Comparison of ENCODE assay signal across 11 cellular contexts in the genomic region with DNA sequence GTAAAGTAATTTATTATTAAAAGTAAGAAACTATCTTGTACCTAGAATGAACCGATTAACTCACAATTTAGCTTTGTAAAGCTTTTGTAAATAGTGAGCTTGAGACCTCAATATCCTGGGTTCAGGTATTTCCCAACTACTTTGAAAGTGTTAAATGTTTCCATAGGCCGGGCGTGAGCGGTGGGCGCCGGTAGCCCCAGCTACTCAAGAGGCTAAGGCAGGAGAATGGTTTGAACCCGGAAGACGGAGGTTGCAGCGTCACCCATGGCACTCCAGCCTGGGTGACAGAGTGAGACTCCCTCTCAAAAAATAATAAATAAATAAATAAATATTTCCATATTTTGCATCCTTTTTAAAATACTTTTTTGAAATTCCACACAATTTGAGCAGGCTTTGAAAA. TPM values are rescaled to one million over a fixed set of nuclear protein-coding genes. Genes with fewer than 3 reads are reported as not detected.
DNase-seq lines count a peak whose midpoint lies in the region; ATAC-seq and TF ChIP-seq lines count a peak whose summit lies in the region.
"Had no signal": no experiment of that assay in that cellular context is flagged by ENCODE, and none has a peak within 500 bp of the region (broad histone marks: within the 10 kb centered on the region; RNA-seq: fewer than 3 reads in every experiment).

No MANE protein-coding gene starts in this region.

- no peaks in the 10 kb centered on the region for H3K27me3 Mint-ChIP-seq in chondrocyte (ENCODE audit: low read depth)

- CTCF ChIA-PET in OCI-LY7 (lab: Charles Lee; ENCODE audit: unreplicated experiment): no interaction called here

- H3K9me3 Mint-ChIP-seq in chondrocyte (ENCODE audit: low read depth): no peaks in the 10 kb centered on the region

- peaks cover 26% of the 10 kb centered on the region for H3K4me1 Mint-ChIP-seq in chondrocyte (ENCODE audit: low read depth)

- H3K36me3 Mint-ChIP-seq in chondrocyte (ENCODE audit: low read depth): no peaks in the 10 kb centered on the region

- peaks cover 28% of the 10 kb centered on the region for H3K79me2 ChIP-seq in OCI-LY7 (ENCODE audit: insufficient read depth, low read depth, low read length)

- POLR2A ChIA-PET in OCI-LY7 (lab: Charles Lee): interaction anchor here (0.6 to 1.1 kb wide), 8 partner anchors 15 to 214 kb away, joined by 3 to 5 read pairs (median 4); no protein-coding TSS in a partner anchor

- H3K9me3 ChIP-seq in ES-I3 (ENCODE audit: control insufficient read depth, insufficient read depth, low read length) (no peaks in the 10 kb centered on the region), OCI-LY7 (ENCODE audit: low read length) (no peaks in the 10 kb centered on the region), skeletal muscle tissue (ENCODE audit: control insufficient read depth in 3 of 3, low read length in 3 of 3) (no peaks in the 10 kb centered on the region)

- no peak for ATAC-seq in HG03571 (IDR thresholded peaks at IDR 0.05; ENCODE audit: unreplicated experiment)

- H2AFZ ChIP-seq in OCI-LY7 (ENCODE audit: low read length): peak overlapping the region; percentile 93

- H3K4me3 ChIP-seq in OCI-LY7 (ENCODE audit: low read depth, low read length, poor library complexity, severe bottlenecking) (peak overlapping the region; percentile 81), fibroblast of pulmonary artery (replicated peaks; ENCODE audit: low read depth, low read length) (peak overlapping the region; percentile 64), skeletal muscle tissue (ENCODE audit: low read length in 3 of 3) (peak overlapping the region in 1 of 3 donors; percentile 66)

- intact Hi-C loops in OCI-LY7 (cut with micrococcal nuclease; ENCODE audit: unreplicated experiment): loop anchor here (5.0 kb wide), 2 partner anchors 129 to 131 kb away; no protein-coding TSS in a partner anchor

- no peak overlapping the region for H3K27ac Mint-ChIP-seq in chondrocyte (ENCODE audit: unreplicated experiment)

- no peaks in the 10 kb centered on the region for H3K27me3 ChIP-seq in skeletal muscle tissue (ENCODE audit: control insufficient read depth in 3 of 3, insufficient read depth in 3 of 3, low read length in 3 of 3)
- H3K27me3 ChIP-seq: brain microvascular endothelial cell, foreskin keratinocyte had no signal

- DNase-seq in OCI-LY7 (ENCODE audit: low spot score) (peak; percentile 20), fibroblast of pulmonary artery (ENCODE audit: low read depth) (no peak), NCI-H526 (lab: John Stamatoyannopoulos, UW) (no peak), chondrocyte (ENCODE audit: low spot score) (no peak), RPMI8226 (no peak)
- DNase-seq: foreskin keratinocyte, OCI-M1 had no signal

- peaks cover 3% of the 10 kb centered on the region; the same call in 1 of the 2 replicates for H3K4me1 ChIP-seq in ES-I3 (ENCODE audit: insufficient read depth, low read length)
- peaks cover 26% of the 10 kb centered on the region for H3K4me1 ChIP-seq in OCI-LY7 (ENCODE audit: insufficient read depth, low read length, poor library complexity, severe bottlenecking)
- H3K4me1 ChIP-seq in skeletal muscle tissue (ENCODE audit: control insufficient read depth in 3 of 3, insufficient read depth in 3 of 3, low read length in 3 of 3): peaks cover 17 to 18% (median 17%) of the 10 kb centered on the region in 3 donors
- H3K4me1 ChIP-seq: foreskin keratinocyte had no signal

- no peaks in the 10 kb centered on the region for H3K9me2 ChIP-seq in OCI-LY7 (ENCODE audit: insufficient read depth, low read length)

- no peak overlapping the region for H3K4me3 Mint-ChIP-seq in chondrocyte (ENCODE audit: unreplicated experiment)

- H3K27ac ChIP-seq in OCI-LY7 (ENCODE audit: low read depth, low read length, poor library complexity, severe bottlenecking) (no peak overlapping the region), skeletal muscle tissue (ENCODE audit: low read depth, low read length) (peak overlapping the region; percentile 90)
- H3K27ac ChIP-seq: foreskin keratinocyte had no signal

- no peaks in the 10 kb centered on the region for H3K36me3 ChIP-seq in ES-I3 (ENCODE audit: insufficient read depth, low read length)
- no peaks in the 10 kb centered on the region for H3K36me3 ChIP-seq in OCI-LY7 (ENCODE audit: insufficient read depth, low read length)
- no peaks in the 10 kb centered on the region for H3K36me3 ChIP-seq in skeletal muscle tissue (ENCODE audit: control insufficient read depth in 3 of 3, insufficient read depth in 3 of 3, low read length in 3 of 3)
- H3K36me3 ChIP-seq: brain microvascular endothelial cell had no signal

- H3K4me2 ChIP-seq in OCI-LY7 (ENCODE audit: low read length): peak overlapping the region; percentile 91

- peaks cover 15% of the 10 kb centered on the region for H4K20me1 ChIP-seq in OCI-LY7 (ENCODE audit: insufficient read depth, low read length)

- H3K9ac ChIP-seq in ES-I3 (ENCODE audit: low read depth, low read length) (peak overlapping the region; percentile 75; the same call in 1 of the 2 replicates), skeletal muscle tissue (ENCODE audit: low read depth in 1 of 3, low read length in 3 of 3) (peak overlapping the region in 2 of 3 donors; percentile 79 to 84)

- TF ChIP-seq CTCF in OCI-LY7 (conservative IDR thresholded peaks at IDR 0.05; ENCODE audit: low read length) (no peak), fibroblast of pulmonary artery (IDR thresholded peaks at IDR 0.05; ENCODE audit: low read length, missing control alignments) (no peak), chondrocyte (IDR thresholded peaks at IDR 0.05) (no peak)

- no TSS peak for BruUV-seq in OCI-LY7 (replicated peaks; lab: Mats Ljungman, UMichigan)

RNA-seq across cellular contexts. Expression of a gene that starts 1.5 kb away (rescaled TPM):
- 23.1 and 35.2 TPM in 2 replicates for total RNA-seq in OCI-LY7 (2014; rRNA removed; shearing (Covaris generic))
- 76.5 and 80.4 TPM in 2 replicates for total RNA-seq in OCI-LY7 (2022)
- total RNA-seq in skeletal muscle tissue: 13.0 TPM
- 97.2 to 117 TPM (median 114 TPM) in 3 replicates for total RNA-seq in chondrocyte
